Comparison of ENCODE assay signal across 8 cellular contexts in the genomic region with DNA sequence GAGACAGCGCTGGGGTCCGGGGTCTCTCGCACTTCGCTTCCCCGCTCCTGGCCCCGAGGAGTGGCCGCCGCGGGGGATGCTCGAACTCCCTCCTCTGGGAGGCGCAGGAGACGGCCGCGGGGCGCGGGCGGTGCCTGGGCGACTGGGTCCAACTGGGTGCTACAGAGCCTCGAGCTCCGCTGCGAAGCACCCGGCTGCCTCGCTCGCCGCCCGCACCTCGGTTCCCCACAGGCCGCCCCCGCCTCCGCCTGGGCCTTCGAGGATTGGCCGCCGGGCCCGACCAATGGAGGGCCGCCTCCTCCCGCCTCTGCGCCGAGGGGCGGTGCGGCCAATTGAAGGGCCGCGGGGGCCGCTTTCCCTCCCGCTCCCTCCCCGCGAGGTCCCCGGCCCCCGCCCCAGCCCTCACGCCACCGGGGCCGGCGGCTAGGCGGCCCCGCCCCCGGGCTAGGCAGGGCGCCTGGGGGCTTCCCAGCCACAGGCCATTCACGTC. TPM values are rescaled to one million over a fixed set of nuclear protein-coding genes. Genes with fewer than 3 reads are reported as not detected.
DNase-seq lines count a peak whose midpoint lies in the region; ATAC-seq and TF ChIP-seq lines count a peak whose summit lies in the region.

A gene (minus strand): TSS at position 196 of the 490 bp plus-strand sequence. CDS start 216 bp downstream, outside the sequence.

- H3K9me2 ChIP-seq in GM23248 (ENCODE audit: insufficient read depth) (no peaks in the 10 kb centered on the region), Karpas-422 (replicated peaks; ENCODE audit: insufficient read depth, low read length) (no peaks in the 10 kb centered on the region)

- H2AFZ ChIP-seq in GM23248, result peak within 1 kb of the TSS; percentile 80
- H2AFZ ChIP-seq in Karpas-422 (ENCODE audit: low read length), result no peak within 1 kb of the TSS

- H3K4me2 ChIP-seq in GM23248 (ENCODE audit: unreplicated experiment) (peak within 1 kb of the TSS; percentile 90), Karpas-422 (ENCODE audit: low read depth, low read length, poor library complexity, severe bottlenecking) (peak within 1 kb of the TSS; percentile 67)

- H3K4me3 ChIP-seq in GM23248, result peak within 1 kb of the TSS; percentile 95
- H3K4me3 ChIP-seq in Karpas-422 (ENCODE audit: low read length), result no peak within 1 kb of the TSS
- H3K4me3 ChIP-seq in heart right ventricle, result peak within 1 kb of the TSS; percentile 61 to 96 (median 90)
- peak within 1 kb of the TSS; percentile 59 to 95 (median 72) for H3K4me3 ChIP-seq in tibial nerve

- peaks cover 27% of the 10 kb centered on the region for H3K4me1 ChIP-seq in GM23248 (ENCODE audit: insufficient read depth)
- H3K4me1 ChIP-seq in Karpas-422 (ENCODE audit: low read length), result peaks cover 15% of the 10 kb centered on the region
- peaks cover 16 to 66% (median 56%) of the 10 kb centered on the region in 9 donors for H3K4me1 ChIP-seq in heart right ventricle
- H3K4me1 ChIP-seq in tibial nerve, result peaks cover 0 to 67% (median 14%) of the 10 kb centered on the region in 4 donors

- in situ Hi-C loops in GM23248 (cut with MboI), result no loop called here

- TF ChIP-seq EP300 in tibial nerve (IDR thresholded peaks at IDR 0.05), result peak in 1 of 2 donors; percentile 99

- H3K27ac ChIP-seq in GM23248, result peak within 1 kb of the TSS; percentile 82
- no peak within 1 kb of the TSS for H3K27ac ChIP-seq in Karpas-422 (ENCODE audit: low read length)
- peak within 1 kb of the TSS; percentile 93 to 100 (median 98) for H3K27ac ChIP-seq in heart right ventricle
- H3K27ac ChIP-seq in tibial nerve, result peak within 1 kb of the TSS; percentile 91 to 99 (median 98)

- peak; percentile 75 for DNase-seq in DMS79 (lab: John Stamatoyannopoulos, UW)
- peak; percentile 97 for DNase-seq in GM23248
- no peak for DNase-seq in Karpas-422
- peak; percentile 62 for DNase-seq in SKM-1 (lab: John Stamatoyannopoulos, UW; ENCODE audit: unreplicated experiment)
- DNase-seq in amygdala (lab: John Stamatoyannopoulos, UW), result peak; percentile 35 to 97 (median 88)
- peak; percentile 91 to 94 for DNase-seq in heart right ventricle
- peak; percentile 88 to 99 (median 94) for DNase-seq in posterior cingulate gyrus
- peak; percentile 78 to 84 for DNase-seq in tibial nerve (ENCODE audit: low spot score in 2 of 2)

- peaks cover 52% of the 10 kb centered on the region for H3F3A ChIP-seq in GM23248 (ENCODE audit: insufficient read depth)

- TF ChIP-seq CTCF in heart right ventricle (IDR thresholded peaks at IDR 0.05), result no peak
- TF ChIP-seq CTCF in tibial nerve (IDR thresholded peaks at IDR 0.05), result peak in 1 of 5 experiments; percentile 35

- H3K9me3 ChIP-seq in GM23248 (ENCODE audit: low read depth), result no peaks in the 10 kb centered on the region
- H3K9me3 ChIP-seq in Karpas-422 (ENCODE audit: low read length), result no peaks in the 10 kb centered on the region
- H3K9me3 ChIP-seq in heart right ventricle, result no peaks in the 10 kb centered on the region
- H3K9me3 ChIP-seq in tibial nerve, result no peaks in the 10 kb centered on the region

- peak; percentile 93 to 97 (median 94) for ATAC-seq in heart right ventricle

- H3K79me2 ChIP-seq in GM23248 (ENCODE audit: insufficient read depth) (peaks cover 43% of the 10 kb centered on the region), Karpas-422 (ENCODE audit: low read length) (no peaks in the 10 kb centered on the region)

- H3K36me3 ChIP-seq in GM23248 (ENCODE audit: low read depth) (no peaks in the 10 kb centered on the region), Karpas-422 (ENCODE audit: insufficient read depth, low read length) (no peaks in the 10 kb centered on the region), heart right ventricle (peaks cover 0 to 6% (median 0%) of the 10 kb centered on the region in 9 donors), tibial nerve (peaks cover 0 to 1% (median 0%) of the 10 kb centered on the region in 3 donors)

- TF ChIP-seq POLR2A in tibial nerve (IDR thresholded peaks at IDR 0.05), result peak; percentile 98 to 99

- intact Hi-C loops in heart right ventricle (cut with DNase I), result loop anchor here in 9 of 10 donors (2.0 to 10.0 kb wide), 14 partner anchors 35 to 118 kb away; no protein-coding TSS in a partner anchor
- intact Hi-C loops in posterior cingulate gyrus (cut with DNase I), result loop anchor here (2.0 to 5.0 kb wide), 4 partner anchors 55 to 305 kb away; a partner anchor contains a TSS

- H4K20me1 ChIP-seq in GM23248 (ENCODE audit: insufficient read depth) (no peaks in the 10 kb centered on the region), Karpas-422 (ENCODE audit: insufficient read depth, low read depth, low read length) (no peaks in the 10 kb centered on the region)

- peak within 1 kb of the TSS; percentile 89 for H3K9ac ChIP-seq in GM23248
- H3K9ac ChIP-seq in Karpas-422 (ENCODE audit: low read length), result no peak within 1 kb of the TSS

- WGBS in GM23248 (ENCODE audit: low coverage in 1 of 2, low lambda C conversion rate in 2 of 2, missing lambda C conversion rate in 2 of 2), 2 experiments, result 1 to 4% methylated on average over 14 to 37 of the region's 57 CpGs
- WGBS in heart right ventricle, 2 donors, result 0 to 1% methylated on average over 33 to 57 of the region's 57 CpGs
- WGBS in tibial nerve, 2 donors, result 0% methylated on average over 38 of the region's 57 CpGs; no CpG with 5 or more reads in 1 of the 2 donors

- no peaks in the 10 kb centered on the region for H3K27me3 ChIP-seq in GM23248 (replicated peaks; ENCODE audit: insufficient read depth)
- H3K27me3 ChIP-seq in Karpas-422 (ENCODE audit: low read length), result no peaks in the 10 kb centered on the region
- peaks cover 0 to 50% (median 0%) of the 10 kb centered on the region in 7 donors for H3K27me3 ChIP-seq in heart right ventricle
- H3K27me3 ChIP-seq in tibial nerve, result no peaks in the 10 kb centered on the region

RNA-seq across cellular contexts. Expression of the gene that starts here (rescaled TPM):
- 200 and 213 TPM in 2 replicates for total RNA-seq in GM23248 (2014; rRNA removed; shearing (Covaris generic))
- 359 and 365 TPM in 2 replicates for polyA plus RNA-seq in GM23248 (2016; fragmentation: Nextera tagmentation; extraction: Ambion mirVana)
- 4.8 TPM in 1 of 2 replicates, not detected in the other for total RNA-seq in Karpas-422 (2014; rRNA removed; shearing (Covaris generic); ENCODE audit: low replicate concordance)
- total RNA-seq in heart right ventricle, result 100 to 1,000 TPM in 2 of 10 donors, 10 to 100 TPM in 8; 45.8 to 108 (median 67.2) TPM
- 10 to 100 TPM; 28.0 to 58.3 TPM for polyA plus RNA-seq in heart right ventricle
- 100 to 1,000 TPM; 307 to 344 (median 329) TPM for total RNA-seq in tibial nerve
